Comparison of ENCODE assay signal across 8 cellular contexts in genomic region chr15:41661529-41662225, GRCh38. TPM values are rescaled to one million over a fixed set of nuclear protein-coding genes. Genes with fewer than 3 reads are reported as not detected.
A peak's percentile ranks its signal among the peaks of the same experiment; 100 is the strongest.
DNase-seq lines count a peak whose midpoint lies in the region; FAIRE-seq and TF ChIP-seq lines count a peak whose summit lies in the region.

No MANE protein-coding gene starts in this region.

- no peak overlapping the region; the same call in 1 of the 2 replicates for H2AFZ ChIP-seq in KMS-11 (ENCODE audit: low read depth)

- no peak overlapping the region for H3K4me3 ChIP-seq in KMS-11 (IDR thresholded peaks at IDR 0.05; ENCODE audit: insufficient read depth, low read depth, low read length)
- peak overlapping the region; percentile 39 for H3K4me3 ChIP-seq in SJSA1

- H3K4me1 Mint-ChIP-seq in neural crest cell, result peaks cover 17% of the 10 kb centered on the region
- peaks cover 61% of the 10 kb centered on the region for H3K4me1 Mint-ChIP-seq in stimulated activated naive CD8-positive, alpha-beta T cell treated with anti-CD3 and anti-CD28 coated beads, Interleukin-15, Interleukin-2, amounts not matched to agents 100 ng/mL and 50 ng/mL, for 24 hours (ENCODE audit: low read depth)

- H3K9me3 ChIP-seq in SJSA1 (replicated peaks), result 0 out of 2 replicates have a peak, but pooled peaks cover 2% of the 10 kb centered on the region

- peaks cover 58% of the 10 kb centered on the region for H3K79me2 ChIP-seq in KMS-11 (ENCODE audit: insufficient read depth, low read depth)

- peak overlapping the region; percentile 91 for H3K27ac Mint-ChIP-seq in neural crest cell (ENCODE audit: unreplicated experiment)
- peak overlapping the region; percentile 94 for H3K27ac Mint-ChIP-seq in stimulated activated naive CD8-positive, alpha-beta T cell treated with anti-CD3 and anti-CD28 coated beads, Interleukin-15, Interleukin-2, amounts not matched to agents 100 ng/mL and 50 ng/mL, for 24 hours

- H3K27ac ChIP-seq in KMS-11, result peak overlapping the region; percentile 96; the same call in 1 of the 2 replicates
- H3K27ac ChIP-seq in SJSA1, result 0 out of 2 replicates have a peak overlapping the region, but pooled peaks have one; percentile 22

- H3K27me3 Mint-ChIP-seq in neural crest cell (ENCODE audit: low read depth), result peaks cover 35% of the 10 kb centered on the region
- H3K27me3 Mint-ChIP-seq in stimulated activated naive CD8-positive, alpha-beta T cell treated with anti-CD3 and anti-CD28 coated beads, Interleukin-15, Interleukin-2, amounts not matched to agents 100 ng/mL and 50 ng/mL, for 24 hours, result peaks cover 13% of the 10 kb centered on the region

- H3K36me3 Mint-ChIP-seq in neural crest cell (ENCODE audit: low read depth), result peaks cover 2% of the 10 kb centered on the region
- H3K36me3 Mint-ChIP-seq in stimulated activated naive CD8-positive, alpha-beta T cell treated with anti-CD3 and anti-CD28 coated beads, Interleukin-15, Interleukin-2, amounts not matched to agents 100 ng/mL and 50 ng/mL, for 24 hours (ENCODE audit: low read depth), result no peaks in the 10 kb centered on the region

- H3K36me3 ChIP-seq in KMS-11 (ENCODE audit: insufficient read depth) (no peaks in the 10 kb centered on the region), SJSA1 (no peaks in the 10 kb centered on the region)

- peaks cover 4% of the 10 kb centered on the region for H3K9me3 Mint-ChIP-seq in neural crest cell
- H3K9me3 Mint-ChIP-seq in stimulated activated naive CD8-positive, alpha-beta T cell treated with anti-CD3 and anti-CD28 coated beads, Interleukin-15, Interleukin-2, amounts not matched to agents 100 ng/mL and 50 ng/mL, for 24 hours, result peaks cover 4% of the 10 kb centered on the region

- H4K20me1 ChIP-seq in KMS-11 (ENCODE audit: insufficient read depth), result no peaks in the 10 kb centered on the region

- DNase-seq in SIG-M5 treated with dmso at 0.1 percent for 504 hours (lab: John Stamatoyannopoulos, UW; ENCODE audit: unreplicated experiment) (peak; percentile 71), SIG-M5 (lab: John Stamatoyannopoulos, UW) (no peak), SJSA1 (ENCODE audit: low read depth in 1 of 2, low spot score in 2 of 2) (peak; percentile 57 to 67), frontal cortex (ENCODE audit: low spot score in 2 of 2) (peak; percentile 64 to 67), neural crest cell (ENCODE audit: low read depth, low spot score) (peak; percentile 53)
- DNase-seq in activated naive CD4-positive, alpha-beta T cell (lab: John Stamatoyannopoulos, UW), result peak in 3 of 4 experiments; percentile 17 to 52 (median 34)

- no peak for TF ChIP-seq CTCF in KMS-11 (conservative IDR thresholded peaks at IDR 0.05; ENCODE audit: low read depth, low read length)
- TF ChIP-seq CTCF in neural crest cell (conservative IDR thresholded peaks at IDR 0.05), result no peak

- peak overlapping the region; percentile 61; the same call in 1 of the 2 replicates for H3K4me2 ChIP-seq in KMS-11

- peak overlapping the region; percentile 95 for H3K4me3 Mint-ChIP-seq in neural crest cell
- peak overlapping the region; percentile 91 for H3K4me3 Mint-ChIP-seq in stimulated activated naive CD8-positive, alpha-beta T cell treated with anti-CD3 and anti-CD28 coated beads, Interleukin-15, Interleukin-2, amounts not matched to agents 100 ng/mL and 50 ng/mL, for 24 hours

- H3K4me1 ChIP-seq in KMS-11 (ENCODE audit: low read depth, poor library complexity, severe bottlenecking) (peaks cover 18% of the 10 kb centered on the region), SJSA1 (replicated peaks) (peaks cover 31% of the 10 kb centered on the region)

- FAIRE-seq in frontal cortex (lab: Jason Lieb, UNC), result no peak

- H3K9ac ChIP-seq in KMS-11, result peak overlapping the region; percentile 93; the same call in 1 of the 2 replicates

- H3K27me3 ChIP-seq in KMS-11 (ENCODE audit: insufficient read depth, low read depth) (no peaks in the 10 kb centered on the region), SJSA1 (replicated peaks) (no peaks in the 10 kb centered on the region)

RNA-seq across cellular contexts. Expression of gene MGA, which starts 1.5 kb away (rescaled TPM):
- total RNA-seq in SJSA1 (2014; rRNA removed; shearing (Covaris generic)), result 13.2 and 21.5 TPM in 2 replicates
- total RNA-seq in frontal cortex (81.9 TPM), neural crest cell (50.5 and 52.3 TPM in 2 replicates)
